1 cellular context compared by ENCODE assay signal in the genomic region with DNA sequence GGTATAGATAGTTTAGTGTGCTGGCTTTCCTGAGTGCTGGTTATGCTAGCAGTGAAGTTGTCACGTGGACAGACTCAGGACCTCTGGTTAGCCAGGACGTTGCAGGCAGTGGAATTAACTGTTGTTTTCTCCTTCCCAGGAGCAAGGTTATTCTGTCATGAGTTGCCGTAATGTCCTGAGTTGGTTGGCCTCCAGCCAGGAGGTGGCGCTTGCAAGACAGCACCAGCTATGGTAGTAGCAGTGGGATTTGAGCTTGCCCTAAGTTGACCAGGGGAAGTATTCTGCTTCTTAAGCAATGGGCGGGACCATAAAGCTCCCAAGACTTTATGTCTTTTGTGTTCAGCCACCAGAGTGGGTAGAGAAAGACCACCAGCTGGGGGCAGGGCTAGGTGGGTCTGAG.
TF ChIP-seq lines count a peak whose summit lies in the region.

No MANE protein-coding gene starts in this region.

TF ChIP-seq in SK-N-SH, 30 proteins besides CTCF, POLR2A, EP300 and RAD21:
- TF ChIP-seq GABPA (IDR thresholded peaks at IDR 0.05; ENCODE audit: low read depth) (no peak), MXI1 (IDR thresholded peaks at IDR 0.05; ENCODE audit: low read depth, low read length) (no peak), SMC3 (IDR thresholded peaks at IDR 0.05; ENCODE audit: low read depth, low read length) (no peak), RXRA (IDR thresholded peaks at IDR 0.05; ENCODE audit: borderline replicate concordance, low read depth) (no peak), EZH2phosphoT487 (IDR thresholded peaks at IDR 0.05; ENCODE audit: borderline replicate concordance, low read depth) (no peak)
- TF ChIP-seq, protein P1, sequence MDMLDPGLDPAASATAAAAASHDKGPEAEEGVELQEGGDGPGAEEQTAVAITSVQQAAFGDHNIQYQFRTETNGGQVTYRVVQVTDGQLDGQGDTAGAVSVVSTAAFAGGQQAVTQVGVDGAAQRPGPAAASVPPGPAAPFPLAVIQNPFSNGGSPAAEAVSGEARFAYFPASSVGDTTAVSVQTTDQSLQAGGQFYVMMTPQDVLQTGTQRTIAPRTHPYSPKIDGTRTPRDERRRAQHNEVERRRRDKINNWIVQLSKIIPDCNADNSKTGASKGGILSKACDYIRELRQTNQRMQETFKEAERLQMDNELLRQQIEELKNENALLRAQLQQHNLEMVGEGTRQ (IDR thresholded peaks at IDR 0.05; ENCODE audit: borderline replicate concordance, low read depth, low read length), result no peak
- TF ChIP-seq, protein P2, sequence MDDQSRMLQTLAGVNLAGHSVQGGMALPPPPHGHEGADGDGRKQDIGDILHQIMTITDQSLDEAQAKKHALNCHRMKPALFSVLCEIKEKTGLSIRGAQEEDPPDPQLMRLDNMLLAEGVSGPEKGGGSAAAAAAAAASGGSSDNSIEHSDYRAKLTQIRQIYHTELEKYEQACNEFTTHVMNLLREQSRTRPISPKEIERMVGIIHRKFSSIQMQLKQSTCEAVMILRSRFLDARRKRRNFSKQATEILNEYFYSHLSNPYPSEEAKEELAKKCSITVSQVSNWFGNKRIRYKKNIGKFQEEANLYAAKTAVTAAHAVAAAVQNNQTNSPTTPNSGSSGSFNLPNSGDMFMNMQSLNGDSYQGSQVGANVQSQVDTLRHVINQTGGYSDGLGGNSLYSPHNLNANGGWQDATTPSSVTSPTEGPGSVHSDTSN (IDR thresholded peaks at IDR 0.05), result no peak
